Comparison of ENCODE assay signal across 2 cellular contexts in the genomic region with DNA sequence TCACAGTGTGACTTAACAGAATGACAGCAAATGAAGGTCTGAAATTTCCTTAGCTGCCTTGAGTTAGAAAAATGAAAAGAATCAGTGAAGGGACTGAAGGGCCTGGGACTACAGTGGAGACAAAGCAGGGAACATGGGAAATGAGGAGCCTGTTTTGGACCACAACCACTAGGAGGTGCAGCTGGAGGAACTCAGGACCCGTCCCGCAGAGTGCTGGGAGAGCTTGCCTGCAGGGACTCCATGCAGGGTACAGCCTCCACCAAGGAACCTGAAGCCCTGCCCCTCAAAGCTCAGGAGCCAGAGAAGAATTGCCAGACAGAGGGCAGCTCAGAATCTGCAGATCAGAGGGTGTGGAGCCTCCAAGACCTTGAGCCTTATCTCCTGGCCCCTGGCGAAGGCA.
TF ChIP-seq lines count a peak whose summit lies in the region.

No MANE protein-coding gene starts in this region.

TF ChIP-seq in HEK293T, 16 proteins besides CTCF, POLR2A, EP300 and RAD21:
- no peak for TF ChIP-seq FOXK2 (IDR thresholded peaks at IDR 0.05)
- no peak for TF ChIP-seq ZNF384 (IDR thresholded peaks at IDR 0.05)
- no peak for TF ChIP-seq FOXM1 (IDR thresholded peaks at IDR 0.05; ENCODE audit: borderline replicate concordance)
TF ChIP-seq in HEK293T: peak in this region for 0.

TF ChIP-seq in K562, 482 proteins besides CTCF, POLR2A, EP300 and RAD21:
- TF ChIP-seq, protein P1, sequence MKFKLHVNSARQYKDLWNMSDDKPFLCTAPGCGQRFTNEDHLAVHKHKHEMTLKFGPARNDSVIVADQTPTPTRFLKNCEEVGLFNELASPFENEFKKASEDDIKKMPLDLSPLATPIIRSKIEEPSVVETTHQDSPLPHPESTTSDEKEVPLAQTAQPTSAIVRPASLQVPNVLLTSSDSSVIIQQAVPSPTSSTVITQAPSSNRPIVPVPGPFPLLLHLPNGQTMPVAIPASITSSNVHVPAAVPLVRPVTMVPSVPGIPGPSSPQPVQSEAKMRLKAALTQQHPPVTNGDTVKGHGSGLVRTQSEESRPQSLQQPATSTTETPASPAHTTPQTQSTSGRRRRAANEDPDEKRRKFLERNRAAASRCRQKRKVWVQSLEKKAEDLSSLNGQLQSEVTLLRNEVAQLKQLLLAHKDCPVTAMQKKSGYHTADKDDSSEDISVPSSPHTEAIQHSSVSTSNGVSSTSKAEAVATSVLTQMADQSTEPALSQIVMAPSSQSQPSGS (CRISPR knock-in tag; IDR thresholded peaks at IDR 0.05): no peak
- no peak for TF ChIP-seq ZFPM2 (CRISPR knock-in tag; IDR thresholded peaks at IDR 0.05)
